14 cellular contexts compared by ENCODE assay signal in genomic region chr21:38824124-38824822, GRCh38. TPM values are rescaled to one million over a fixed set of nuclear protein-coding genes. Genes with fewer than 3 reads are reported as not detected.
DNase-seq lines count a peak whose midpoint lies in the region; ATAC-seq and TF ChIP-seq lines count a peak whose summit lies in the region.
"Had no signal": no experiment of that assay in that cellular context is flagged by ENCODE, and none has a peak within 500 bp of the region (broad histone marks: within the 10 kb centered on the region; RNA-seq: fewer than 3 reads in every experiment).

No MANE protein-coding gene starts in this region.

- peaks cover 29% of the 10 kb centered on the region for H3K9me3 Mint-ChIP-seq in nephron progenitor cell
- H3K9me3 Mint-ChIP-seq: activated B cell treated with CpG ODN at 0.5 μM for 24 hours had no signal

- H3K36me3 Mint-ChIP-seq in nephron progenitor cell (ENCODE audit: low read depth) = peaks cover 64% of the 10 kb centered on the region

- no peak overlapping the region for H3K4me3 ChIP-seq in fibroblast of mammary gland (ENCODE audit: control insufficient read depth, low read depth, low read length)

- H3K27me3 Mint-ChIP-seq in nephron progenitor cell (ENCODE audit: low read depth, poor library complexity) = peaks cover 3% of the 10 kb centered on the region
- H3K27me3 Mint-ChIP-seq: activated B cell treated with CpG ODN at 0.5 μM for 24 hours, B cell had no signal

- H3K27ac Mint-ChIP-seq in nephron progenitor cell = peak overlapping the region; percentile 71
- H3K27ac Mint-ChIP-seq: activated B cell treated with CpG ODN at 0.5 μM for 24 hours, B cell had no signal

- DNase-seq in AG08396 (ENCODE audit: low spot score) (peak; percentile 56), RPMI7951 (ENCODE audit: low read depth) (peak; percentile 49), fibroblast of mammary gland (ENCODE audit: low read depth) (peak; percentile 86), nephron progenitor cell (no peak)
- no peak for DNase-seq in activated CD4-positive, alpha-beta T cell treated with anti-CD3 and anti-CD28 coated beads, Interleukin-2, amount 50 U/mL, for 4 hours
- DNase-seq: activated B cell treated with CpG ODN at 0.5 μM for 24 hours; activated effector memory CD4-positive, alpha-beta T cell treated with anti-CD3 and anti-CD28 coated beads, Interleukin-2, amount 50 U/mL, for 16 hours; cortex of kidney; NCI-H2081 treated with DMSO at 0.1 percent for 48 hours; OCI-M1 had no signal

- TF ChIP-seq CTCF in fibroblast of mammary gland (conservative IDR thresholded peaks at IDR 0.05; ENCODE audit: control insufficient read depth, insufficient read depth, low read depth, low read length) (no peak), nephron progenitor cell (IDR thresholded peaks at IDR 0.05) (no peak)

- no peak overlapping the region for H3K4me3 Mint-ChIP-seq in nephron progenitor cell
- H3K4me3 Mint-ChIP-seq: activated B cell treated with CpG ODN at 0.5 μM for 24 hours, B cell had no signal

- no peaks in the 10 kb centered on the region for H3K4me1 Mint-ChIP-seq in nephron progenitor cell
- H3K4me1 Mint-ChIP-seq: activated B cell treated with CpG ODN at 0.5 μM for 24 hours, B cell had no signal

- no peak for ATAC-seq in GM21526 (IDR thresholded peaks at IDR 0.05; ENCODE audit: low FRiP score, unreplicated experiment)
- no peak for ATAC-seq in GM21367 (IDR thresholded peaks at IDR 0.05; ENCODE audit: unreplicated experiment)
- no peak for ATAC-seq in HG03342 (IDR thresholded peaks at IDR 0.05; ENCODE audit: unreplicated experiment)

RNA-seq across cellular contexts. Expression of gene ETS2, which starts 18.5 kb away (rescaled TPM):
- total RNA-seq in RPMI7951 (2014; rRNA removed; shearing (Covaris generic)) = 16.0 and 16.1 TPM in 2 replicates

Comparison
In these comparisons a context has a peak if more than half of its experiments do, and no peak if none do; other contexts are left out.
1. DNase-seq: peak in AG08396 (single experiment), RPMI7951 (single experiment) and fibroblast of mammary gland (single experiment); none in nephron progenitor cell (single experiment) and activated CD4-positive, alpha-beta T cell treated with anti-CD3 and anti-CD28 coated beads, Interleukin-2, amount 50 U/mL, for 4 hours (0 of 2).